1 cellular context compared by ENCODE assay signal in the genomic region with DNA sequence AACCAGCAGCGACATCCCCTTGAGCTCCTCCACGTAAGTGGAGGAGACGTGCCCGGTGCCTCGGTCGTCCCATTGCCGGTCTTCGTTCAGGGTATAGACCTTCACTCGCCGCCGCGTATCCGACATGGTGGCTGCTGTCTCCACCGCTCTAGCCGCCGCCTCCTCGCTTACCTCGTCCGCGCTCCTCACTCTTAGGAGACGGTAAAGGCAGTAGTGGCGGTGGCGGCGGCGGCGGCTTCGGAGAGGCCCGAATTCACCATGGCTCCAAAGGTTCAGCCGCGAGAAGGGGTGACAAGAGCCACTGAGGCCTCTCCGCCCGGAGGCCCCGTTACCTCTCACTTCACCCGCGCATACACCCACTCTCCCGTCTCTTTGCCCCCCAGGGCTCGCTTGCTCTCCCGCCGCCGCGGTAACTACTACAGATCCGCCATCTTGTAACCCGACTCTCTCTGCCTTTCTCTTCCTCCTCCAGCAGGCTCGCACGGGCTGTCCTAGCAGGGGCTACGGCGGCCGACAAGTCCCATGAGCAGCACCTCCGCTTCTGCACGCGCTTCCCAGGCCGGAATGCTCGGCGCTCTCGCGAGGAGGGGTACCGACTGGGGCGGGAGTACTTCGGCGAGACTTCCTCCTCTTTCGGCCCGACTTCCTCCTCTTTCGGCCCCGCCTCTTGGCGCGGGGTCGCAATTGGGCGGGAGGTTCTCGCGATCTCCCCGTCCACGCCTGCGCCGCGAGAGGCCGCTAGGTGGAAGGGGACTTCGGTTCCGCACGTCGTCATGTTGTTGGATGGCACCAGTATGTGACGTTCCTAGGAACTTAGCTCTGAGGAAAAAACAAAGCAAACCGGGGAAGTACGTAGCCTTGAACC.
TF ChIP-seq lines count a peak whose summit lies in the region.

A gene (minus strand): TSS at position 463 of the 865 bp plus-strand sequence. CDS start 337 bp downstream, at position 126.

TF ChIP-seq in K562, 482 proteins besides CTCF, POLR2A, EP300 and RAD21 (continued from another document and continues in another):
- TF ChIP-seq, protein P1, sequence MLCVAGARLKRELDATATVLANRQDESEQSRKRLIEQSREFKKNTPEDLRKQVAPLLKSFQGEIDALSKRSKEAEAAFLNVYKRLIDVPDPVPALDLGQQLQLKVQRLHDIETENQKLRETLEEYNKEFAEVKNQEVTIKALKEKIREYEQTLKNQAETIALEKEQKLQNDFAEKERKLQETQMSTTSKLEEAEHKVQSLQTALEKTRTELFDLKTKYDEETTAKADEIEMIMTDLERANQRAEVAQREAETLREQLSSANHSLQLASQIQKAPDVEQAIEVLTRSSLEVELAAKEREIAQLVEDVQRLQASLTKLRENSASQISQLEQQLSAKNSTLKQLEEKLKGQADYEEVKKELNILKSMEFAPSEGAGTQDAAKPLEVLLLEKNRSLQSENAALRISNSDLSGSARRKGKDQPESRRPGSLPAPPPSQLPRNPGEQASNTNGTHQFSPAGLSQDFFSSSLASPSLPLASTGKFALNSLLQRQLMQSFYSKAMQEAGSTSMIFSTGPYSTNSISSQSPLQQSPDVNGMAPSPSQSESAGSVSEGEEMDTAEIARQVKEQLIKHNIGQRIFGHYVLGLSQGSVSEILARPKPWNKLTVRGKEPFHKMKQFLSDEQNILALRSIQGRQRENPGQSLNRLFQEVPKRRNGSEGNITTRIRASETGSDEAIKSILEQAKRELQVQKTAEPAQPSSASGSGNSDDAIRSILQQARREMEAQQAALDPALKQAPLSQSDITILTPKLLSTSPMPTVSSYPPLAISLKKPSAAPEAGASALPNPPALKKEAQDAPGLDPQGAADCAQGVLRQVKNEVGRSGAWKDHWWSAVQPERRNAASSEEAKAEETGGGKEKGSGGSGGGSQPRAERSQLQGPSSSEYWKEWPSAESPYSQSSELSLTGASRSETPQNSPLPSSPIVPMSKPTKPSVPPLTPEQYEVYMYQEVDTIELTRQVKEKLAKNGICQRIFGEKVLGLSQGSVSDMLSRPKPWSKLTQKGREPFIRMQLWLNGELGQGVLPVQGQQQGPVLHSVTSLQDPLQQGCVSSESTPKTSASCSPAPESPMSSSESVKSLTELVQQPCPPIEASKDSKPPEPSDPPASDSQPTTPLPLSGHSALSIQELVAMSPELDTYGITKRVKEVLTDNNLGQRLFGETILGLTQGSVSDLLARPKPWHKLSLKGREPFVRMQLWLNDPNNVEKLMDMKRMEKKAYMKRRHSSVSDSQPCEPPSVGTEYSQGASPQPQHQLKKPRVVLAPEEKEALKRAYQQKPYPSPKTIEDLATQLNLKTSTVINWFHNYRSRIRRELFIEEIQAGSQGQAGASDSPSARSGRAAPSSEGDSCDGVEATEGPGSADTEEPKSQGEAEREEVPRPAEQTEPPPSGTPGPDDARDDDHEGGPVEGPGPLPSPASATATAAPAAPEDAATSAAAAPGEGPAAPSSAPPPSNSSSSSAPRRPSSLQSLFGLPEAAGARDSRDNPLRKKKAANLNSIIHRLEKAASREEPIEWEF (CRISPR knock-in tag; IDR thresholded peaks at IDR 0.05): no peak
- TF ChIP-seq SMARCC2 (IDR thresholded peaks at IDR 0.05; ENCODE audit: low read depth): no peak; the same call in 1 of the 2 replicates
- peak; percentile 90 for TF ChIP-seq TOE1 (IDR thresholded peaks at IDR 0.05; ENCODE audit: borderline replicate concordance)
- TF ChIP-seq TOE1 (CRISPR knock-in tag; IDR thresholded peaks at IDR 0.05; ENCODE audit: borderline replicate concordance, low read depth): no peak
- TF ChIP-seq TFAM (CRISPR knock-in tag; conservative IDR thresholded peaks at IDR 0.05): no peak
- peak; percentile 89 for TF ChIP-seq GTF2E2 (tag; IDR thresholded peaks at IDR 0.05)
- TF ChIP-seq, protein P2, sequence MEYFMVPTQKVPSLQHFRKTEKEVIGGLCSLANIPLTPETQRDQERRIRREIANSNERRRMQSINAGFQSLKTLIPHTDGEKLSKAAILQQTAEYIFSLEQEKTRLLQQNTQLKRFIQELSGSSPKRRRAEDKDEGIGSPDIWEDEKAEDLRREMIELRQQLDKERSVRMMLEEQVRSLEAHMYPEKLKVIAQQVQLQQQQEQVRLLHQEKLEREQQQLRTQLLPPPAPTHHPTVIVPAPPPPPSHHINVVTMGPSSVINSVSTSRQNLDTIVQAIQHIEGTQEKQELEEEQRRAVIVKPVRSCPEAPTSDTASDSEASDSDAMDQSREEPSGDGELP (CRISPR knock-in tag; IDR thresholded peaks at IDR 0.05; ENCODE audit: borderline replicate concordance): peak; percentile 93
- TF ChIP-seq SMARCB1 (IDR thresholded peaks at IDR 0.05; ENCODE audit: insufficient read length, low read depth): peak; percentile 10
- TF ChIP-seq SNIP1 (IDR thresholded peaks at IDR 0.05; ENCODE audit: low read depth): no peak
- TF ChIP-seq, protein P3, sequence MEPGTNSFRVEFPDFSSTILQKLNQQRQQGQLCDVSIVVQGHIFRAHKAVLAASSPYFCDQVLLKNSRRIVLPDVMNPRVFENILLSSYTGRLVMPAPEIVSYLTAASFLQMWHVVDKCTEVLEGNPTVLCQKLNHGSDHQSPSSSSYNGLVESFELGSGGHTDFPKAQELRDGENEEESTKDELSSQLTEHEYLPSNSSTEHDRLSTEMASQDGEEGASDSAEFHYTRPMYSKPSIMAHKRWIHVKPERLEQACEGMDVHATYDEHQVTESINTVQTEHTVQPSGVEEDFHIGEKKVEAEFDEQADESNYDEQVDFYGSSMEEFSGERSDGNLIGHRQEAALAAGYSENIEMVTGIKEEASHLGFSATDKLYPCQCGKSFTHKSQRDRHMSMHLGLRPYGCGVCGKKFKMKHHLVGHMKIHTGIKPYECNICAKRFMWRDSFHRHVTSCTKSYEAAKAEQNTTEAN (CRISPR knock-in tag; IDR thresholded peaks at IDR 0.05): peak; percentile 7; the same call in 1 of the 2 replicates
- TF ChIP-seq C11orf30 (IDR thresholded peaks at IDR 0.05; ENCODE audit: low read depth): peak; percentile 90
- TF ChIP-seq ZNF57 (CRISPR knock-in tag; IDR thresholded peaks at IDR 0.05): no peak
- TF ChIP-seq SIN3B (IDR thresholded peaks at IDR 0.05; ENCODE audit: low read depth): peak; percentile 29
- TF ChIP-seq HNRNPLL (IDR thresholded peaks at IDR 0.05; ENCODE audit: low read depth, low read length, poor library complexity, severe bottlenecking): peak; percentile 84
- TF ChIP-seq DIDO1 (tag; IDR thresholded peaks at IDR 0.05; ENCODE audit: low read depth): peak; percentile 89
- peak; percentile 92 for TF ChIP-seq CXXC5 (CRISPR knock-in tag; IDR thresholded peaks at IDR 0.05)
- 0 out of 2 replicates have a peak, but pooled peaks have one; percentile 47 for TF ChIP-seq NR2F6 (CRISPR knock-in tag; IDR thresholded peaks at IDR 0.05)
- peak; percentile 100 for TF ChIP-seq NFRKB (IDR thresholded peaks at IDR 0.05; ENCODE audit: low read depth)
- TF ChIP-seq SP2 (IDR thresholded peaks at IDR 0.05; ENCODE audit: extremely low read depth, low read depth, low read length, poor library complexity, severe bottlenecking): peak; percentile 28
- TF ChIP-seq, protein P4, sequence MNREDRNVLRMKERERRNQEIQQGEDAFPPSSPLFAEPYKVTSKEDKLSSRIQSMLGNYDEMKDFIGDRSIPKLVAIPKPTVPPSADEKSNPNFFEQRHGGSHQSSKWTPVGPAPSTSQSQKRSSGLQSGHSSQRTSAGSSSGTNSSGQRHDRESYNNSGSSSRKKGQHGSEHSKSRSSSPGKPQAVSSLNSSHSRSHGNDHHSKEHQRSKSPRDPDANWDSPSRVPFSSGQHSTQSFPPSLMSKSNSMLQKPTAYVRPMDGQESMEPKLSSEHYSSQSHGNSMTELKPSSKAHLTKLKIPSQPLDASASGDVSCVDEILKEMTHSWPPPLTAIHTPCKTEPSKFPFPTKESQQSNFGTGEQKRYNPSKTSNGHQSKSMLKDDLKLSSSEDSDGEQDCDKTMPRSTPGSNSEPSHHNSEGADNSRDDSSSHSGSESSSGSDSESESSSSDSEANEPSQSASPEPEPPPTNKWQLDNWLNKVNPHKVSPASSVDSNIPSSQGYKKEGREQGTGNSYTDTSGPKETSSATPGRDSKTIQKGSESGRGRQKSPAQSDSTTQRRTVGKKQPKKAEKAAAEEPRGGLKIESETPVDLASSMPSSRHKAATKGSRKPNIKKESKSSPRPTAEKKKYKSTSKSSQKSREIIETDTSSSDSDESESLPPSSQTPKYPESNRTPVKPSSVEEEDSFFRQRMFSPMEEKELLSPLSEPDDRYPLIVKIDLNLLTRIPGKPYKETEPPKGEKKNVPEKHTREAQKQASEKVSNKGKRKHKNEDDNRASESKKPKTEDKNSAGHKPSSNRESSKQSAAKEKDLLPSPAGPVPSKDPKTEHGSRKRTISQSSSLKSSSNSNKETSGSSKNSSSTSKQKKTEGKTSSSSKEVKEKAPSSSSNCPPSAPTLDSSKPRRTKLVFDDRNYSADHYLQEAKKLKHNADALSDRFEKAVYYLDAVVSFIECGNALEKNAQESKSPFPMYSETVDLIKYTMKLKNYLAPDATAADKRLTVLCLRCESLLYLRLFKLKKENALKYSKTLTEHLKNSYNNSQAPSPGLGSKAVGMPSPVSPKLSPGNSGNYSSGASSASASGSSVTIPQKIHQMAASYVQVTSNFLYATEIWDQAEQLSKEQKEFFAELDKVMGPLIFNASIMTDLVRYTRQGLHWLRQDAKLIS (CRISPR knock-in tag; IDR thresholded peaks at IDR 0.05): peak; percentile 91
- peak; percentile 35; the same call in 1 of the 2 replicates for TF ChIP-seq NR2C2 (CRISPR knock-in tag; IDR thresholded peaks at IDR 0.05)
- TF ChIP-seq NR2C2 (tag; IDR thresholded peaks at IDR 0.05): peak; percentile 61; the same call in 1 of the 2 replicates
- 0 out of 4 replicates have a peak, but pooled peaks of 1 of the 2 experiments have one; percentile 30 for TF ChIP-seq FOXA3 (CRISPR knock-in tag; conservative IDR thresholded peaks at IDR 0.05 in 1 of 2, IDR thresholded peaks at IDR 0.05 in 1 of 2)
- peak; percentile 97 for TF ChIP-seq CREM (IDR thresholded peaks at IDR 0.05; ENCODE audit: low read depth)
- TF ChIP-seq, protein P5, sequence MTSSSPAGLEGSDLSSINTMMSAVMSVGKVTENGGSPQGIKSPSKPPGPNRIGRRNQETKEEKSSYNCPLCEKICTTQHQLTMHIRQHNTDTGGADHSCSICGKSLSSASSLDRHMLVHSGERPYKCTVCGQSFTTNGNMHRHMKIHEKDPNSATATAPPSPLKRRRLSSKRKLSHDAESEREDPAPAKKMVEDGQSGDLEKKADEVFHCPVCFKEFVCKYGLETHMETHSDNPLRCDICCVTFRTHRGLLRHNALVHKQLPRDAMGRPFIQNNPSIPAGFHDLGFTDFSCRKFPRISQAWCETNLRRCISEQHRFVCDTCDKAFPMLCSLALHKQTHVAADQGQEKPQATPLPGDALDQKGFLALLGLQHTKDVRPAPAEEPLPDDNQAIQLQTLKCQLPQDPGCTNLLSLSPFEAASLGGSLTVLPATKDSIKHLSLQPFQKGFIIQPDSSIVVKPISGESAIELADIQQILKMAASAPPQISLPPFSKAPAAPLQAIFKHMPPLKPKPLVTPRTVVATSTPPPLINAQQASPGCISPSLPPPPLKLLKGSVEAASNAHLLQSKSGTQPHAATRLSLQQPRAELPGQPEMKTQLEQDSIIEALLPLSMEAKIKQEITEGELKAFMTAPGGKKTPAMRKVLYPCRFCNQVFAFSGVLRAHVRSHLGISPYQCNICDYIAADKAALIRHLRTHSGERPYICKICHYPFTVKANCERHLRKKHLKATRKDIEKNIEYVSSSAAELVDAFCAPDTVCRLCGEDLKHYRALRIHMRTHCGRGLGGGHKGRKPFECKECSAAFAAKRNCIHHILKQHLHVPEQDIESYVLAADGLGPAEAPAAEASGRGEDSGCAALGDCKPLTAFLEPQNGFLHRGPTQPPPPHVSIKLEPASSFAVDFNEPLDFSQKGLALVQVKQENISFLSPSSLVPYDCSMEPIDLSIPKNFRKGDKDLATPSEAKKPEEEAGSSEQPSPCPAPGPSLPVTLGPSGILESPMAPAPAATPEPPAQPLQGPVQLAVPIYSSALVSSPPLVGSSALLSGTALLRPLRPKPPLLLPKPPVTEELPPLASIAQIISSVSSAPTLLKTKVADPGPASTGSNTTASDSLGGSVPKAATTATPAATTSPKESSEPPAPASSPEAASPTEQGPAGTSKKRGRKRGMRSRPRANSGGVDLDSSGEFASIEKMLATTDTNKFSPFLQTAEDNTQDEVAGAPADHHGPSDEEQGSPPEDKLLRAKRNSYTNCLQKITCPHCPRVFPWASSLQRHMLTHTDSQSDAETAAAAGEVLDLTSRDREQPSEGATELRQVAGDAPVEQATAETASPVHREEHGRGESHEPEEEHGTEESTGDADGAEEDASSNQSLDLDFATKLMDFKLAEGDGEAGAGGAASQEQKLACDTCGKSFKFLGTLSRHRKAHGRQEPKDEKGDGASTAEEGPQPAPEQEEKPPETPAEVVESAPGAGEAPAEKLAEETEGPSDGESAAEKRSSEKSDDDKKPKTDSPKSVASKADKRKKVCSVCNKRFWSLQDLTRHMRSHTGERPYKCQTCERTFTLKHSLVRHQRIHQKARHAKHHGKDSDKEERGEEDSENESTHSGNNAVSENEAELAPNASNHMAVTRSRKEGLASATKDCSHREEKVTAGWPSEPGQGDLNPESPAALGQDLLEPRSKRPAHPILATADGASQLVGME (CRISPR knock-in tag; IDR thresholded peaks at IDR 0.05): 0 out of 2 replicates have a peak, but pooled peaks have one; percentile 63
- TF ChIP-seq, protein P6, sequence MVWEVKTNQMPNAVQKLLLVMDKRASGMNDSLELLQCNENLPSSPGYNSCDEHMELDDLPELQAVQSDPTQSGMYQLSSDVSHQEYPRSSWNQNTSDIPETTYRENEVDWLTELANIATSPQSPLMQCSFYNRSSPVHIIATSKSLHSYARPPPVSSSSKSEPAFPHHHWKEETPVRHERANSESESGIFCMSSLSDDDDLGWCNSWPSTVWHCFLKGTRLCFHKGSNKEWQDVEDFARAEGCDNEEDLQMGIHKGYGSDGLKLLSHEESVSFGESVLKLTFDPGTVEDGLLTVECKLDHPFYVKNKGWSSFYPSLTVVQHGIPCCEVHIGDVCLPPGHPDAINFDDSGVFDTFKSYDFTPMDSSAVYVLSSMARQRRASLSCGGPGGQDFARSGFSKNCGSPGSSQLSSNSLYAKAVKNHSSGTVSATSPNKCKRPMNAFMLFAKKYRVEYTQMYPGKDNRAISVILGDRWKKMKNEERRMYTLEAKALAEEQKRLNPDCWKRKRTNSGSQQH (CRISPR knock-in tag; IDR thresholded peaks at IDR 0.05): 0 out of 2 replicates have a peak, but pooled peaks have one; percentile 46
- TF ChIP-seq, protein P7, sequence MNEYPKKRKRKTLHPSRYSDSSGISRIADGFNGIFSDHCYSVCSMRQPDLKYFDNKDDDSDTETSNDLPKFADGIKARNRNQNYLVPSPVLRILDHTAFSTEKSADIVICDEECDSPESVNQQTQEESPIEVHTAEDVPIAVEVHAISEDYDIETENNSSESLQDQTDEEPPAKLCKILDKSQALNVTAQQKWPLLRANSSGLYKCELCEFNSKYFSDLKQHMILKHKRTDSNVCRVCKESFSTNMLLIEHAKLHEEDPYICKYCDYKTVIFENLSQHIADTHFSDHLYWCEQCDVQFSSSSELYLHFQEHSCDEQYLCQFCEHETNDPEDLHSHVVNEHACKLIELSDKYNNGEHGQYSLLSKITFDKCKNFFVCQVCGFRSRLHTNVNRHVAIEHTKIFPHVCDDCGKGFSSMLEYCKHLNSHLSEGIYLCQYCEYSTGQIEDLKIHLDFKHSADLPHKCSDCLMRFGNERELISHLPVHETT (CRISPR knock-in tag; conservative IDR thresholded peaks at IDR 0.05 in 1 of 2, IDR thresholded peaks at IDR 0.05 in 1 of 2): peak in 1 of 2 experiments; percentile 80; a peak in 2 of 4 replicates
- TF ChIP-seq, protein P8, sequence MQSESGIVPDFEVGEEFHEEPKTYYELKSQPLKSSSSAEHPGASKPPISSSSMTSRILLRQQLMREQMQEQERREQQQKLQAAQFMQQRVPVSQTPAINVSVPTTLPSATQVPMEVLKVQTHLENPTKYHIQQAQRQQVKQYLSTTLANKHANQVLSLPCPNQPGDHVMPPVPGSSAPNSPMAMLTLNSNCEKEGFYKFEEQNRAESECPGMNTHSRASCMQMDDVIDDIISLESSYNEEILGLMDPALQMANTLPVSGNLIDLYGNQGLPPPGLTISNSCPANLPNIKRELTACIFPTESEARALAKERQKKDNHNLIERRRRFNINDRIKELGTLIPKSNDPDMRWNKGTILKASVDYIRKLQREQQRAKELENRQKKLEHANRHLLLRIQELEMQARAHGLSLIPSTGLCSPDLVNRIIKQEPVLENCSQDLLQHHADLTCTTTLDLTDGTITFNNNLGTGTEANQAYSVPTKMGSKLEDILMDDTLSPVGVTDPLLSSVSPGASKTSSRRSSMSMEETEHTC (IDR thresholded peaks at IDR 0.05): peak; percentile 76
